In genomic region chr14:39268393-39268792, GRCh38 we compare ENCODE assay signal across 8 cellular contexts. TPM values are rescaled to one million over a fixed set of nuclear protein-coding genes. Genes with fewer than 3 reads are reported as not detected.
A peak's percentile ranks its signal among the peaks of the same experiment; 100 is the strongest.
DNase-seq lines count a peak whose midpoint lies in the region; ATAC-seq and TF ChIP-seq lines count a peak whose summit lies in the region.

No MANE protein-coding gene starts in this region.

- H3K27me3 ChIP-seq in muscle layer of duodenum (ENCODE audit: low read depth, low read length): no peaks in the 10 kb centered on the region
- no peaks in the 10 kb centered on the region for H3K27me3 ChIP-seq in body of pancreas
- H3K27me3 ChIP-seq in adrenal gland: no peaks in the 10 kb centered on the region

- ATAC-seq in body of pancreas (no peak), GM18909 (IDR thresholded peaks at IDR 0.05; ENCODE audit: poor library complexity, unreplicated experiment) (no peak)

- TF ChIP-seq CTCF in body of pancreas (IDR thresholded peaks at IDR 0.05) (no peak), adrenal gland (IDR thresholded peaks at IDR 0.05) (no peak)

- H3K4me1 ChIP-seq in muscle layer of duodenum (ENCODE audit: control insufficient read depth in 1 of 2, insufficient read depth in 2 of 2, low read length in 2 of 2) (peaks cover 9% of the 10 kb centered on the region in 2 donors), body of pancreas (peaks cover 37% of the 10 kb centered on the region), adrenal gland (replicated peaks in 1 of 2) (peaks cover 6 to 37% of the 10 kb centered on the region in 2 donors)

- H3K4me3 ChIP-seq in muscle layer of duodenum (ENCODE audit: low read depth in 1 of 2, low read length in 2 of 2) (peak overlapping the region; percentile 74 to 91), body of pancreas (no peak overlapping the region), adrenal gland (peak overlapping the region in 1 of 4 donors; percentile 71)

- peak; percentile 24 for DNase-seq in NCI-H146 (lab: John Stamatoyannopoulos, UW)
- DNase-seq in NCI-H146 treated with DMSO at 0.1 percent for 48 hours (lab: John Stamatoyannopoulos, UW; ENCODE audit: unreplicated experiment): no peak
- DNase-seq in NCI-H345 treated with DMSO at 0.1 percent for 48 hours (lab: John Stamatoyannopoulos, UW; ENCODE audit: unreplicated experiment): peak; percentile 7
- peak; percentile 3 for DNase-seq in central memory CD4-positive, alpha-beta T cell
- no peak for DNase-seq in body of pancreas
- no peak for DNase-seq in adrenal gland

- H3K9me3 ChIP-seq in muscle layer of duodenum (ENCODE audit: control insufficient read depth in 1 of 2, low read length in 2 of 2) (peaks cover 0 to 5% of the 10 kb centered on the region in 2 donors), body of pancreas (no peaks in the 10 kb centered on the region), adrenal gland (replicated peaks in 1 of 3) (no peaks in the 10 kb centered on the region)

- 8 to 10% methylated on average over 2 of the region's 2 CpGs for WGBS in body of pancreas, 2 donors
- WGBS in adrenal gland, 4 donors: 12 to 20% (median 16%) methylated on average over 2 of the region's 2 CpGs

- no peak overlapping the region for H3K27ac ChIP-seq in muscle layer of duodenum (ENCODE audit: low read length)
- peak overlapping the region in 1 of 4 donors; percentile 98 for H3K27ac ChIP-seq in body of pancreas
- no peak overlapping the region for H3K27ac ChIP-seq in adrenal gland

- intact Hi-C loops in body of pancreas (cut with DNase I) (no loop called here), adrenal gland (cut with DNase I) (loop anchor here in 1 of 2 donors (10.0 kb wide), 1 partner anchor 84 kb away; no protein-coding TSS in a partner anchor)

- H3K36me3 ChIP-seq in muscle layer of duodenum (ENCODE audit: control insufficient read depth in 1 of 2, insufficient read depth in 2 of 2, low read length in 2 of 2) (no peaks in the 10 kb centered on the region), body of pancreas (replicated peaks in 1 of 2; ENCODE audit: insufficient read depth in 1 of 2, low read depth in 2 of 2) (no peaks in the 10 kb centered on the region), adrenal gland (replicated peaks in 1 of 2) (no peaks in the 10 kb centered on the region)

- TF ChIP-seq POLR2A in body of pancreas (IDR thresholded peaks at IDR 0.05) (no peak), adrenal gland (IDR thresholded peaks at IDR 0.05) (no peak)

RNA-seq across cellular contexts. Expression of gene MIA2, which starts 34.7 kb away (rescaled TPM):
- total RNA-seq in body of pancreas: 10 to 100 TPM; 43.6 to 46.8 TPM
- total RNA-seq in adrenal gland: 10 to 100 TPM; 24.8 to 62.0 (median 41.5) TPM
- polyA plus RNA-seq in adrenal gland: 10 to 100 TPM; 25.0 to 60.0 (median 39.2) TPM

Comparison
In these comparisons a context has a peak if more than half of its experiments do, and no peak if none do; other contexts are left out.
1. DNase-seq: peak in NCI-H146 (single experiment), NCI-H345 treated with DMSO at 0.1 percent for 48 hours (single experiment) and central memory CD4-positive, alpha-beta T cell (single experiment); none in NCI-H146 treated with DMSO at 0.1 percent for 48 hours (single experiment), body of pancreas (0 of 4) and adrenal gland (0 of 7).
2. H3K4me3 ChIP-seq: peak in muscle layer of duodenum (2 of 2); none in body of pancreas (0 of 2).